In genomic region chr7:19051767-19052375, GRCh38 we compare ENCODE assay signal across 10 cellular contexts.
DNase-seq lines count a peak whose midpoint lies in the region; ATAC-seq, FAIRE-seq and TF ChIP-seq lines count a peak whose summit lies in the region.
"Had no signal": no experiment of that assay in that cellular context is flagged by ENCODE, and none has a peak within 500 bp of the region (broad histone marks: within the 10 kb centered on the region; RNA-seq: fewer than 3 reads in every experiment).

No MANE protein-coding gene starts in this region.

- no peaks in the 10 kb centered on the region for H4K20me1 ChIP-seq in DOHH2 (ENCODE audit: control insufficient read depth, insufficient read depth, low read depth, low read length)
- no peaks in the 10 kb centered on the region for H4K20me1 ChIP-seq in GM23338 (replicated peaks; ENCODE audit: insufficient read depth)
- no peaks in the 10 kb centered on the region for H4K20me1 ChIP-seq in Karpas-422 (ENCODE audit: insufficient read depth, low read depth, low read length)

- no peaks in the 10 kb centered on the region for H3K4me1 Mint-ChIP-seq in GM23338
- no peaks in the 10 kb centered on the region for H3K4me1 Mint-ChIP-seq in stimulated activated naive CD8-positive, alpha-beta T cell treated with anti-CD3 and anti-CD28 coated beads, Interleukin-15, amount 100 ng/mL, for 72 hours

- CTCF ChIA-PET in A549 (lab: Yijun Ruan, JAX), result interaction anchor here (0.5 to 1.3 kb wide), 6 partner anchors 21 to 984 kb away, joined by 3 to 4 read pairs (median 3); no protein-coding TSS in a partner anchor

- DNase-seq in A549 (ENCODE audit: low read depth in 1 of 2, low spot score in 1 of 2), result peak; percentile 20 to 35
- DNase-seq in GM23338 (ENCODE audit: low spot score), result peak; percentile 71
- peak; percentile 83 for DNase-seq in Karpas-422
- peak; percentile 7 to 9 for DNase-seq in activated CD4-positive, alpha-beta T cell treated with anti-CD3 and anti-CD28 coated beads, Interleukin-2, amount 50 U/mL, for 4 hours
- DNase-seq in hepatic stellate cell (ENCODE audit: low spot score), result peak; percentile 9
- peak; percentile 4 to 15 for DNase-seq in stimulated activated naive CD8-positive, alpha-beta T cell treated with anti-CD3 and anti-CD28 coated beads, Interleukin-15, amount 100 ng/mL, for 72 hours

- no peak overlapping the region for H3K27ac Mint-ChIP-seq in GM23338
- no peak overlapping the region for H3K27ac Mint-ChIP-seq in stimulated activated naive CD8-positive, alpha-beta T cell treated with anti-CD3 and anti-CD28 coated beads, Interleukin-15, amount 100 ng/mL, for 72 hours
- H3K27ac Mint-ChIP-seq: IgD-negative memory B cell had no signal

- H3K27me3 Mint-ChIP-seq in GM23338 (ENCODE audit: insufficient read depth, low read depth, poor library complexity), result no peaks in the 10 kb centered on the region
- no peaks in the 10 kb centered on the region for H3K27me3 Mint-ChIP-seq in stimulated activated naive CD8-positive, alpha-beta T cell treated with anti-CD3 and anti-CD28 coated beads, Interleukin-15, amount 100 ng/mL, for 72 hours

- no peaks in the 10 kb centered on the region; the same call in 2 of the 3 replicates for H3K36me3 Mint-ChIP-seq in GM23338 (ENCODE audit: low read depth)
- H3K36me3 Mint-ChIP-seq: IgD-negative memory B cell had no signal

- no peak for FAIRE-seq in A549 (lab: Jason Lieb, UNC)
- FAIRE-seq: islet of Langerhans had no signal

- POLR2A ChIA-PET in A549 (lab: Yijun Ruan, JAX), result no interaction called here

- H3K27ac ChIP-seq in A549, result no peak overlapping the region
- no peak overlapping the region for H3K27ac ChIP-seq in DOHH2 (ENCODE audit: low read depth, low read length)
- no peak overlapping the region for H3K27ac ChIP-seq in GM23338 (ENCODE audit: low read depth)
- no peak overlapping the region for H3K27ac ChIP-seq in Karpas-422 (ENCODE audit: low read length)

- peak; percentile 41 to 52; a peak in 3 of 5 replicates for TF ChIP-seq RAD21 in A549 (conservative IDR thresholded peaks at IDR 0.05 in 1 of 2, IDR thresholded peaks at IDR 0.05 in 1 of 2)

- H3K9me3 ChIP-seq in A549 (no peaks in the 10 kb centered on the region; the same call in 2 of the 3 replicates), DOHH2 (ENCODE audit: control insufficient read depth, insufficient read depth, low read length) (no peaks in the 10 kb centered on the region), Karpas-422 (ENCODE audit: low read length) (no peaks in the 10 kb centered on the region)

- no peaks in the 10 kb centered on the region for H3K9me2 ChIP-seq in DOHH2 (replicated peaks; ENCODE audit: control insufficient read depth, low read length)
- no peaks in the 10 kb centered on the region for H3K9me2 ChIP-seq in GM23338 (ENCODE audit: insufficient read depth)
- H3K9me2 ChIP-seq in Karpas-422 (replicated peaks; ENCODE audit: insufficient read depth, low read length), result no peaks in the 10 kb centered on the region

- H3K79me2 ChIP-seq in DOHH2 (ENCODE audit: control insufficient read depth, low read length), result no peaks in the 10 kb centered on the region
- H3K79me2 ChIP-seq in GM23338 (replicated peaks; ENCODE audit: insufficient read depth), result no peaks in the 10 kb centered on the region
- no peaks in the 10 kb centered on the region for H3K79me2 ChIP-seq in Karpas-422 (ENCODE audit: low read length)

- H3K4me2 ChIP-seq in A549, result no peak overlapping the region
- H3K4me2 ChIP-seq in DOHH2 (ENCODE audit: low read length), result no peak overlapping the region
- H3K4me2 ChIP-seq in GM23338, result no peak overlapping the region
- no peak overlapping the region for H3K4me2 ChIP-seq in Karpas-422 (ENCODE audit: low read depth, low read length, poor library complexity, severe bottlenecking)

- H3F3A ChIP-seq in DOHH2 (ENCODE audit: control insufficient read depth, insufficient read depth), result no peaks in the 10 kb centered on the region
- no peaks in the 10 kb centered on the region for H3F3A ChIP-seq in GM23338 (replicated peaks; ENCODE audit: low read depth)

- H3K4me1 ChIP-seq in A549, result no peaks in the 10 kb centered on the region
- no peaks in the 10 kb centered on the region for H3K4me1 ChIP-seq in DOHH2 (ENCODE audit: control insufficient read depth, low read length)
- no peaks in the 10 kb centered on the region for H3K4me1 ChIP-seq in GM23338 (ENCODE audit: insufficient read depth)
- H3K4me1 ChIP-seq in Karpas-422 (ENCODE audit: low read length), result no peaks in the 10 kb centered on the region

- ATAC-seq in A549, result peak in 1 of 2 experiments; percentile 72; a peak in 2 of 6 replicates
- peak; percentile 62 for ATAC-seq in GM23338
- ATAC-seq in stimulated activated naive CD8-positive, alpha-beta T cell treated with anti-CD3 and anti-CD28 coated beads, Interleukin-15, amount 100 ng/mL, for 72 hours, result no peak
- no peak for ATAC-seq in GM18505 (IDR thresholded peaks at IDR 0.05; ENCODE audit: unreplicated experiment)

- TF ChIP-seq POLR2A in A549 (IDR thresholded peaks at IDR 0.05; ENCODE audit: low read length) (no peak), GM18505 (IDR thresholded peaks at IDR 0.05; ENCODE audit: borderline replicate concordance, extremely low read depth, insufficient read depth, insufficient read length) (no peak)

- H3K27me3 ChIP-seq in DOHH2 (ENCODE audit: control insufficient read depth, low read length), result no peaks in the 10 kb centered on the region
- no peaks in the 10 kb centered on the region for H3K27me3 ChIP-seq in GM23338 (ENCODE audit: insufficient read depth)
- no peaks in the 10 kb centered on the region for H3K27me3 ChIP-seq in Karpas-422 (ENCODE audit: low read length)

- no peak overlapping the region for H3K4me3 Mint-ChIP-seq in GM23338
- no peak overlapping the region for H3K4me3 Mint-ChIP-seq in stimulated activated naive CD8-positive, alpha-beta T cell treated with anti-CD3 and anti-CD28 coated beads, Interleukin-15, amount 100 ng/mL, for 72 hours
- H3K4me3 Mint-ChIP-seq: IgD-negative memory B cell had no signal

- H2AFZ ChIP-seq in GM23338 (no peak overlapping the region), Karpas-422 (ENCODE audit: low read length) (no peak overlapping the region)

- H3K36me3 ChIP-seq in DOHH2 (ENCODE audit: control insufficient read depth, low read length) (no peaks in the 10 kb centered on the region), GM23338 (ENCODE audit: insufficient read depth) (no peaks in the 10 kb centered on the region), Karpas-422 (ENCODE audit: insufficient read depth, low read length) (no peaks in the 10 kb centered on the region)

- peaks cover 7% of the 10 kb centered on the region for H3K9me3 Mint-ChIP-seq in GM23338
- peaks cover 0 to 19% of the 10 kb centered on the region in 2 donors for H3K9me3 Mint-ChIP-seq in stimulated activated naive CD8-positive, alpha-beta T cell treated with anti-CD3 and anti-CD28 coated beads, Interleukin-15, amount 100 ng/mL, for 72 hours

- no peak overlapping the region for H3K4me3 ChIP-seq in A549
- H3K4me3 ChIP-seq in DOHH2 (ENCODE audit: low read length), result no peak overlapping the region
- H3K4me3 ChIP-seq in GM23338, result no peak overlapping the region
- H3K4me3 ChIP-seq in Karpas-422 (ENCODE audit: low read length), result no peak overlapping the region

- TF ChIP-seq CTCF in A549 (IDR thresholded peaks at IDR 0.05) (peak; percentile 52), DOHH2 (IDR thresholded peaks at IDR 0.05; ENCODE audit: low read depth, low read length, poor library complexity, severe bottlenecking) (peak; percentile 73), GM23338 (conservative IDR thresholded peaks at IDR 0.05; ENCODE audit: low read depth in 2 of 2) (peak; percentile 75 to 77)

- no peak for TF ChIP-seq EP300 in A549 (IDR thresholded peaks at IDR 0.05)

- no peak overlapping the region for H3K9ac ChIP-seq in Karpas-422 (ENCODE audit: low read length)

- 27% methylated on average over 7 of the region's 7 CpGs for WGBS in A549 (ENCODE audit: missing lambda C conversion rate)

TF ChIP-seq in A549, 52 proteins besides CTCF, POLR2A, EP300 and RAD21:
- no peak for TF ChIP-seq FOSL2 (IDR thresholded peaks at IDR 0.05)
- TF ChIP-seq FOSL2 (CRISPR knock-in tag; IDR thresholded peaks at IDR 0.05), result no peak
- TF ChIP-seq SMC3 (IDR thresholded peaks at IDR 0.05), result peak; percentile 48
- no peak for TF ChIP-seq RARB (CRISPR knock-in tag; IDR thresholded peaks at IDR 0.05)
- TF ChIP-seq CHD2 (IDR thresholded peaks at IDR 0.05; ENCODE audit: low read length, partially characterized antibody), result no peak

TF ChIP-seq in GM23338, 12 proteins besides CTCF, POLR2A, EP300 and RAD21 (continues in another document):
- TF ChIP-seq STAT1 (IDR thresholded peaks at IDR 0.05; ENCODE audit: unreplicated experiment) (no peak), REST (IDR thresholded peaks at IDR 0.05; ENCODE audit: unreplicated experiment) (no peak), CREB1 (CRISPR knock-in tag; IDR thresholded peaks at IDR 0.05; ENCODE audit: low read depth) (no peak), NANOG (IDR thresholded peaks at IDR 0.05; ENCODE audit: borderline replicate concordance) (no peak), POLR2AphosphoS5 (IDR thresholded peaks at IDR 0.05; ENCODE audit: low read depth) (no peak), EZH2 (IDR thresholded peaks at IDR 0.05; ENCODE audit: low read depth, unreplicated experiment) (no peak)

Comparison
In these comparisons a context has a peak if more than half of its experiments do, and no peak if none do; other contexts are left out.
1. DNase-seq: peak in every context shown above with its lines; median percentile 83 in Karpas-422; 71 in GM23338; 28 in A549; 10 in stimulated activated naive CD8-positive, alpha-beta T cell treated with anti-CD3 and anti-CD28 coated beads, Interleukin-15, amount 100 ng/mL, for 72 hours; 9 in hepatic stellate cell; 8 in activated CD4-positive, alpha-beta T cell treated with anti-CD3 and anti-CD28 coated beads, Interleukin-2, amount 50 U/mL, for 4 hours.